Comparison of ENCODE assay signal across 1 cellular context in genomic region chr19:1855040-1855827, GRCh38.
TF ChIP-seq lines count a peak whose summit lies in the region.

No MANE protein-coding gene starts in this region.

TF ChIP-seq in A549, 52 proteins besides CTCF, POLR2A, EP300 and RAD21:
- TF ChIP-seq, protein P1, sequence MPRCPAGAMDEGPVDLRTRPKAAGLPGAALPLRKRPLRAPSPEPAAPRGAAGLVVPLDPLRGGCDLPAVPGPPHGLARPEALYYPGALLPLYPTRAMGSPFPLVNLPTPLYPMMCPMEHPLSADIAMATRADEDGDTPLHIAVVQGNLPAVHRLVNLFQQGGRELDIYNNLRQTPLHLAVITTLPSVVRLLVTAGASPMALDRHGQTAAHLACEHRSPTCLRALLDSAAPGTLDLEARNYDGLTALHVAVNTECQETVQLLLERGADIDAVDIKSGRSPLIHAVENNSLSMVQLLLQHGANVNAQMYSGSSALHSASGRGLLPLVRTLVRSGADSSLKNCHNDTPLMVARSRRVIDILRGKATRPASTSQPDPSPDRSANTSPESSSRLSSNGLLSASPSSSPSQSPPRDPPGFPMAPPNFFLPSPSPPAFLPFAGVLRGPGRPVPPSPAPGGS (IDR thresholded peaks at IDR 0.05), result no peak
- no peak for TF ChIP-seq MAFK (IDR thresholded peaks at IDR 0.05; ENCODE audit: partially characterized antibody)
- TF ChIP-seq MYC (IDR thresholded peaks at IDR 0.05; ENCODE audit: borderline replicate concordance, low read length), result 0 out of 2 replicates have a peak, but pooled peaks have one; percentile 45
